In genomic region chr18:76476665-76477561, GRCh38 we compare ENCODE assay signal across 8 cellular contexts. TPM values are rescaled to one million over a fixed set of nuclear protein-coding genes. Genes with fewer than 3 reads are reported as not detected.
DNase-seq lines count a peak whose midpoint lies in the region; ATAC-seq lines count a peak whose summit lies in the region.

No MANE protein-coding gene starts in this region.

- H3K27ac ChIP-seq in muscle layer of duodenum (ENCODE audit: low read length) = peak overlapping the region; percentile 71

- H3K27me3 ChIP-seq in muscle layer of duodenum (ENCODE audit: low read depth, low read length) = no peaks in the 10 kb centered on the region

- peak; percentile 67 for ATAC-seq in GM19463 (IDR thresholded peaks at IDR 0.05; ENCODE audit: unreplicated experiment)
- no peak for ATAC-seq in HG03280 (IDR thresholded peaks at IDR 0.05; ENCODE audit: unreplicated experiment)

- no peaks in the 10 kb centered on the region for H3K9me3 ChIP-seq in muscle layer of duodenum (ENCODE audit: control insufficient read depth in 1 of 2, low read length in 2 of 2)

- DNase-seq in ACHN (peak; percentile 86), M059J (ENCODE audit: low read depth) (peak; percentile 92), dermis blood vessel endothelial cell (peak; percentile 72), head of caudate nucleus (no peak), DMS79 treated with DMSO at 0.1 percent for 48 hours (lab: John Stamatoyannopoulos, UW) (no peak)

- intact Hi-C loops in head of caudate nucleus (cut with DNase I) = no loop called here

- peaks cover 16 to 51% of the 10 kb centered on the region in 2 donors for H3K4me1 ChIP-seq in muscle layer of duodenum (ENCODE audit: control insufficient read depth in 1 of 2, insufficient read depth in 2 of 2, low read length in 2 of 2)

- H3K4me3 ChIP-seq in muscle layer of duodenum (ENCODE audit: low read depth in 1 of 2, low read length in 2 of 2) = peak overlapping the region; percentile 15 to 49

- no peaks in the 10 kb centered on the region for H3K36me3 ChIP-seq in muscle layer of duodenum (ENCODE audit: control insufficient read depth in 1 of 2, insufficient read depth in 2 of 2, low read length in 2 of 2)

- in situ Hi-C loops in ACHN (cut with HindIII; ENCODE audit: low pct_ligation_motif_present, low pct_unique_long_range_greater_than_20kb, low sequenced_read_pairs) = no loop called here

RNA-seq across cellular contexts. Expression of gene ZNF516, which starts 18.1 kb away (rescaled TPM):
- 2.6 and 8.9 TPM in 2 replicates for total RNA-seq in M059J (2014; rRNA removed; shearing (Covaris generic))
- total RNA-seq in dermis blood vessel endothelial cell = 12.3 and 13.2 TPM in 2 replicates

Comparison
In these comparisons a context has a peak if more than half of its experiments do, and no peak if none do; other contexts are left out.
1. DNase-seq: peak in ACHN (single experiment), M059J (single experiment) and dermis blood vessel endothelial cell (single experiment); none in head of caudate nucleus (0 of 42) and DMS79 treated with DMSO at 0.1 percent for 48 hours (single experiment).